Comparison of ENCODE assay signal across 27 cellular contexts in genomic region chr13:103812558-103812957, GRCh38.
"Had no signal": no experiment of that assay in that cellular context is flagged by ENCODE, and none has a peak within 500 bp of the region (broad histone marks: within the 10 kb centered on the region; RNA-seq: fewer than 3 reads in every experiment).

No MANE protein-coding gene starts in this region.

- H3K4me1 ChIP-seq: adrenal gland, ascending aorta, esophagus muscularis mucosa, foreskin keratinocyte, gastroesophageal sphincter had no signal

- DNase-seq: activated CD4-positive, alpha-beta memory T cell treated with anti-CD3 and anti-CD28 coated beads for 36 hours; activated CD4-positive, alpha-beta T cell treated with anti-CD3 and anti-CD28 coated beads for 36 hours; activated CD4-positive, alpha-beta T cell treated with anti-CD3 and anti-CD28 coated beads, Interleukin-2, amount 10 ng/mL, durations not matched to agents 24 days and 14 days; activated CD4-positive, CD25-positive, alpha-beta regulatory T cell; activated CD4-positive, CD25-positive, alpha-beta regulatory T cell treated with anti-CD3 and anti-CD28 coated beads, Interleukin-2, amount 50 U/mL, for 72 hours; activated CD8-positive, alpha-beta memory T cell treated with anti-CD3 and anti-CD28 coated beads, Interleukin-2, amount 10 ng/mL, durations not matched to agents 7 days and 5 days; activated CD8-positive, alpha-beta memory T cell treated with anti-CD3 and anti-CD28 coated beads, Interleukin-2, amount 50 U/mL, for 4 hours; activated CD8-positive, alpha-beta T cell treated with anti-CD3 and anti-CD28 coated beads, Interleukin-2, amount 10 ng/mL, durations not matched to agents 7 days and 5 days; activated effector memory CD4-positive, alpha-beta T cell treated with anti-CD3 and anti-CD28 coated beads, Interleukin-2, amount 50 U/mL, for 16 hours; activated naive CD4-positive, alpha-beta T cell treated with anti-CD3 and anti-CD28 coated beads for 36 hours; activated naive CD8-positive, alpha-beta T cell treated with anti-CD3 and anti-CD28 coated beads for 36 hours; activated naive CD8-positive, alpha-beta T cell treated with anti-CD3 and anti-CD28 coated beads, Interleukin-2, amount 50 U/mL, for 24 hours; activated T-cell treated with anti-CD3 and anti-CD28 coated beads, Interleukin-2, amount 50 U/mL, for 1 hour; activated T-cell treated with anti-CD3 and anti-CD28 coated beads, Interleukin-2, amount 50 U/mL, for 48 hours; adrenal gland; dorsolateral prefrontal cortex; effector memory CD4-positive, alpha-beta T cell; endodermal cell; erythroblast; foreskin keratinocyte; T-helper 2 cell had no signal

- FAIRE-seq: bronchial epithelial cell had no signal

- H3K36me3 ChIP-seq: adrenal gland, ascending aorta, brain microvascular endothelial cell, esophagus muscularis mucosa, gastroesophageal sphincter had no signal

- H3K27me3 ChIP-seq: adrenal gland, ascending aorta, brain microvascular endothelial cell, esophagus muscularis mucosa, foreskin keratinocyte, gastroesophageal sphincter had no signal

- H3K4me3 ChIP-seq: adrenal gland, ascending aorta, coronary artery, dorsolateral prefrontal cortex, esophagus muscularis mucosa, gastroesophageal sphincter had no signal

- H3K9me3 ChIP-seq: adrenal gland, ascending aorta, esophagus muscularis mucosa, gastroesophageal sphincter had no signal

- H3K27ac ChIP-seq: adrenal gland, ascending aorta, brain microvascular endothelial cell, coronary artery, dorsolateral prefrontal cortex, esophagus muscularis mucosa, foreskin keratinocyte, gastroesophageal sphincter had no signal

- ATAC-seq: activated CD4-positive, alpha-beta T cell treated with anti-CD3 and anti-CD28 coated beads for 36 hours; activated CD8-positive, alpha-beta memory T cell treated with anti-CD3 and anti-CD28 coated beads, Interleukin-2, amount 10 ng/mL, durations not matched to agents 7 days and 5 days; activated CD8-positive, alpha-beta T cell treated with anti-CD3 and anti-CD28 coated beads, Interleukin-2, amount 10 ng/mL, durations not matched to agents 7 days and 5 days; activated naive CD8-positive, alpha-beta T cell treated with anti-CD3 and anti-CD28 coated beads, Interleukin-2, amount 50 U/mL, for 24 hours; foreskin keratinocyte; gastroesophageal sphincter had no signal
